ENCODE assay signal across 1 cellular context in genomic region chr13:29840585-29840984, GRCh38.
TF ChIP-seq lines count a peak whose summit lies in the region.

No MANE protein-coding gene starts in this region.

TF ChIP-seq in A549, 52 proteins besides CTCF, POLR2A, EP300 and RAD21 (continued from another document):
- TF ChIP-seq E2F6 (IDR thresholded peaks at IDR 0.05; ENCODE audit: borderline replicate concordance, low read depth) (no peak), KDM5A (IDR thresholded peaks at IDR 0.05) (no peak)
